8 cellular contexts compared by ENCODE assay signal in genomic region chrX:110316351-110317078, GRCh38. TPM values are rescaled to one million over a fixed set of nuclear protein-coding genes. Genes with fewer than 3 reads are reported as not detected.
DNase-seq lines count a peak whose midpoint lies in the region; ATAC-seq, FAIRE-seq and TF ChIP-seq lines count a peak whose summit lies in the region.

No MANE protein-coding gene starts in this region.

- H3K9me3 Mint-ChIP-seq in activated naive CD8-positive, alpha-beta T cell treated with anti-CD3 and anti-CD28 coated beads, Interleukin-2, amount 50 U/mL, for 24 hours, result no peaks in the 10 kb centered on the region

- peak overlapping the region in 1 of 2 donors; percentile 51 for H3K9ac ChIP-seq in kidney (ENCODE audit: low read length in 2 of 2)

- H3K27me3 ChIP-seq in thyroid gland, result no peaks in the 10 kb centered on the region

- H3K27me3 Mint-ChIP-seq in activated naive CD8-positive, alpha-beta T cell treated with anti-CD3 and anti-CD28 coated beads, Interleukin-2, amount 50 U/mL, for 24 hours, result no peaks in the 10 kb centered on the region

- H3K9me3 ChIP-seq in kidney (ENCODE audit: control insufficient read depth in 1 of 2, low read length in 2 of 2), result no peaks in the 10 kb centered on the region
- H3K9me3 ChIP-seq in thyroid gland, result no peaks in the 10 kb centered on the region

- H3K4me3 ChIP-seq in HFF-Myc (replicated peaks; ENCODE audit: low read depth, low read length), result peak overlapping the region; percentile 79
- peak overlapping the region; percentile 69 to 72 for H3K4me3 ChIP-seq in kidney (ENCODE audit: low read length in 2 of 2)
- peak overlapping the region in 2 of 3 donors; percentile 52 to 76 for H3K4me3 ChIP-seq in thyroid gland (replicated peaks in 1 of 3)

- H3K36me3 ChIP-seq in kidney (ENCODE audit: control insufficient read depth in 1 of 2, insufficient read depth in 2 of 2, low read length in 2 of 2) (no peaks in the 10 kb centered on the region), thyroid gland (no peaks in the 10 kb centered on the region)

- WGBS in thyroid gland, 2 donors, result 10 to 13% methylated on average over 12 of the region's 12 CpGs

- no peaks in the 10 kb centered on the region for H3K36me3 Mint-ChIP-seq in activated naive CD8-positive, alpha-beta T cell treated with anti-CD3 and anti-CD28 coated beads, Interleukin-2, amount 50 U/mL, for 24 hours (ENCODE audit: low read depth)

- no peak for ATAC-seq in activated naive CD8-positive, alpha-beta T cell treated with anti-CD3 and anti-CD28 coated beads, Interleukin-2, amount 50 U/mL, for 24 hours
- ATAC-seq in GM19397 (IDR thresholded peaks at IDR 0.05; ENCODE audit: unreplicated experiment), result no peak
- no peak for ATAC-seq in HG02571 (IDR thresholded peaks at IDR 0.05; ENCODE audit: unreplicated experiment)

- H3K4me3 Mint-ChIP-seq in activated naive CD8-positive, alpha-beta T cell treated with anti-CD3 and anti-CD28 coated beads, Interleukin-2, amount 50 U/mL, for 24 hours, result peak overlapping the region; percentile 89

- no peaks in the 10 kb centered on the region for H3K4me1 ChIP-seq in kidney (ENCODE audit: control insufficient read depth in 1 of 2, insufficient read depth in 1 of 2, low read depth in 1 of 2, low read length in 2 of 2)
- H3K4me1 ChIP-seq in thyroid gland, result no peaks in the 10 kb centered on the region

- DNase-seq in AG20443 (ENCODE audit: low spot score), result peak; percentile 6
- no peak for DNase-seq in HFF-Myc (ENCODE audit: extremely low read depth, low read depth)
- no peak for DNase-seq in activated naive CD8-positive, alpha-beta T cell treated with anti-CD3 and anti-CD28 coated beads, Interleukin-2, amount 50 U/mL, for 24 hours
- DNase-seq in kidney, result no peak
- DNase-seq in thyroid gland, result peak; percentile 1 to 3
- no peak for DNase-seq in midbrain (lab: John Stamatoyannopoulos, UW)

- H3K4me1 Mint-ChIP-seq in activated naive CD8-positive, alpha-beta T cell treated with anti-CD3 and anti-CD28 coated beads, Interleukin-2, amount 50 U/mL, for 24 hours, result peaks cover 45% of the 10 kb centered on the region

- peak overlapping the region; percentile 77 for H3K27ac Mint-ChIP-seq in activated naive CD8-positive, alpha-beta T cell treated with anti-CD3 and anti-CD28 coated beads, Interleukin-2, amount 50 U/mL, for 24 hours

- H3K27ac ChIP-seq in kidney (ENCODE audit: low read depth in 2 of 2, low read length in 2 of 2) (no peak overlapping the region), thyroid gland (no peak overlapping the region)

- TF ChIP-seq CTCF in HFF-Myc (IDR thresholded peaks at IDR 0.05; ENCODE audit: low read depth, low read length, missing control alignments) (no peak), kidney (IDR thresholded peaks at IDR 0.05; ENCODE audit: borderline replicate concordance, extremely low read depth, insufficient read depth) (no peak), thyroid gland (IDR thresholded peaks at IDR 0.05) (no peak)

- intact Hi-C loops in kidney (cut with DNase I), result no loop called here
- intact Hi-C loops in thyroid gland (cut with DNase I), result no loop called here

- FAIRE-seq in kidney (lab: Jason Lieb, UNC), result no peak

- no peak for TF ChIP-seq POLR2A in thyroid gland (IDR thresholded peaks at IDR 0.05)

RNA-seq across cellular contexts. Expression of gene AMMECR1, which starts 1.4 kb away (rescaled TPM):
- total RNA-seq in kidney (11.0 TPM), thyroid gland (10 to 100 TPM in 3 of 4 donors, 1 to 10 TPM in 1; 6.2 to 38.0 (median 11.0) TPM)
- polyA plus RNA-seq in kidney (ENCODE audit: insufficient read depth, low read depth, low replicate concordance), result 4.4 TPM

RNA-seq across cellular contexts. Expression of gene RTL9, which starts 42.1 kb away (rescaled TPM):
- total RNA-seq in kidney (not detected), thyroid gland (1 to 10 TPM in 1 of 4 donors, under 1 TPM in 3; 0.40 to 1.1 (median 0.56) TPM)
- polyA plus RNA-seq in kidney (ENCODE audit: insufficient read depth, low read depth, low replicate concordance), result not detected

Comparison
In these comparisons a context has a peak if more than half of its experiments do, and no peak if none do; other contexts are left out.
1. DNase-seq: peak in AG20443 (single experiment) and thyroid gland (2 of 2); none in HFF-Myc (single experiment), activated naive CD8-positive, alpha-beta T cell treated with anti-CD3 and anti-CD28 coated beads, Interleukin-2, amount 50 U/mL, for 24 hours (single experiment), kidney (single experiment) and midbrain (single experiment).
2. Peak in every context shown above with its lines, with median percentiles within 50 percentile points of each other: H3K4me3 ChIP-seq.